In genomic region chr9:34374905-34375552, GRCh38 we compare ENCODE assay signal across 8 cellular contexts. TPM values are rescaled to one million over a fixed set of nuclear protein-coding genes. Genes with fewer than 3 reads are reported as not detected.
DNase-seq lines count a peak whose midpoint lies in the region; ATAC-seq and TF ChIP-seq lines count a peak whose summit lies in the region.

No MANE protein-coding gene starts in this region.

- in situ Hi-C loops in gastrocnemius medialis (cut with MboI; ENCODE audit: low sequenced_read_pairs in 4 of 4) = loop anchor here (5.0 kb wide), 2 partner anchors 38 to 43 kb away; no protein-coding TSS in a partner anchor

- ATAC-seq in gastrocnemius medialis (peak in 1 of 2 donors; percentile 48), HG02571 (IDR thresholded peaks at IDR 0.05; ENCODE audit: unreplicated experiment) (no peak), right cardiac atrium (no peak)

- no peak for TF ChIP-seq CTCF in gastrocnemius medialis (IDR thresholded peaks at IDR 0.05 in 4 of 5, conservative IDR thresholded peaks at IDR 0.05 in 1 of 5)

- peaks cover 6% of the 10 kb centered on the region for H3K4me1 ChIP-seq in NT2/D1 (ENCODE audit: insufficient read depth, insufficient read length)
- H3K4me1 ChIP-seq in esophagus (ENCODE audit: control insufficient read depth in 2 of 2, insufficient read depth in 2 of 2, low read length in 1 of 2) = peaks cover 4 to 11% of the 10 kb centered on the region in 2 donors
- peaks cover 27 to 42% of the 10 kb centered on the region in 2 donors for H3K4me1 ChIP-seq in gastrocnemius medialis
- peaks cover 2% of the 10 kb centered on the region for H3K4me1 ChIP-seq in right cardiac atrium (ENCODE audit: control insufficient read depth, insufficient read depth, low read length)

- no peak overlapping the region for H3K4me3 ChIP-seq in NT2/D1 (ENCODE audit: insufficient read length, low read depth)
- no peak overlapping the region for H3K4me3 ChIP-seq in esophagus (ENCODE audit: low read depth in 1 of 2, low read length in 2 of 2)
- peak overlapping the region; percentile 72 to 85 (median 78) for H3K4me3 ChIP-seq in gastrocnemius medialis
- no peak overlapping the region for H3K4me3 ChIP-seq in right cardiac atrium (ENCODE audit: low read length)

- DNase-seq in DMS79 treated with DMSO at 0.1 percent for 48 hours (lab: John Stamatoyannopoulos, UW) = peak; percentile 38
- no peak for DNase-seq in DMS79 (lab: John Stamatoyannopoulos, UW)
- DNase-seq in NT2/D1 (ENCODE audit: low read depth, low spot score) = no peak
- peak; percentile 45 to 84 for DNase-seq in gastrocnemius medialis
- DNase-seq in C1 segment of cervical spinal cord (lab: John Stamatoyannopoulos, UW) = no peak
- DNase-seq in right cardiac atrium = no peak

- no peak for TF ChIP-seq POLR2A in gastrocnemius medialis (IDR thresholded peaks at IDR 0.05)

- WGBS in esophagus, 2 donors = 38 to 50% methylated on average over 5 of the region's 5 CpGs
- 71% methylated on average over 5 of the region's 5 CpGs for WGBS in right cardiac atrium

- H3K9ac ChIP-seq in NT2/D1 (ENCODE audit: insufficient read length, low read depth) = peak overlapping the region; percentile 57

- H3K27ac ChIP-seq in esophagus (ENCODE audit: low read depth in 2 of 2, low read length in 1 of 2) (peak overlapping the region; percentile 14 to 51), gastrocnemius medialis (peak overlapping the region; percentile 89 to 93 (median 92)), right cardiac atrium (ENCODE audit: low read length) (no peak overlapping the region)

- H3K27me3 ChIP-seq in NT2/D1 (ENCODE audit: insufficient read depth, insufficient read length) = peaks cover 23% of the 10 kb centered on the region
- H3K27me3 ChIP-seq in esophagus (ENCODE audit: control insufficient read depth in 1 of 2, insufficient read depth in 2 of 2, low read length in 2 of 2) = no peaks in the 10 kb centered on the region
- H3K27me3 ChIP-seq in gastrocnemius medialis = no peaks in the 10 kb centered on the region
- no peaks in the 10 kb centered on the region for H3K27me3 ChIP-seq in right cardiac atrium (ENCODE audit: control insufficient read depth, insufficient read depth)

- H3K9me3 ChIP-seq in NT2/D1 (ENCODE audit: insufficient read depth, low read length) = peaks cover 15% of the 10 kb centered on the region; the same call in 1 of the 2 replicates
- H3K9me3 ChIP-seq in esophagus (ENCODE audit: control insufficient read depth in 2 of 2, insufficient read depth in 1 of 2, low read depth in 1 of 2, low read length in 1 of 2) = peaks cover 0 to 4% of the 10 kb centered on the region in 2 donors
- no peaks in the 10 kb centered on the region for H3K9me3 ChIP-seq in gastrocnemius medialis
- H3K9me3 ChIP-seq in right cardiac atrium (ENCODE audit: control insufficient read depth, low read length) = no peaks in the 10 kb centered on the region

- intact Hi-C loops in gastrocnemius medialis (cut with DNase I; ENCODE audit: low total_unique reads) (loop anchor here (2.0 to 5.0 kb wide), 2 partner anchors 32 to 248 kb away; partner anchors contain the start of gene DCAF12), right cardiac atrium (cut with DNase I) (loop anchor here in 1 of 4 donors (5.0 kb wide), 1 partner anchor 43 kb away; no protein-coding TSS in a partner anchor)

- H3K36me3 ChIP-seq in NT2/D1 (ENCODE audit: insufficient read depth, insufficient read length, low read length) (peaks cover 28% of the 10 kb centered on the region), esophagus (ENCODE audit: control insufficient read depth in 2 of 2, insufficient read depth in 2 of 2, low read length in 1 of 2) (peaks cover 0 to 20% of the 10 kb centered on the region in 2 donors), gastrocnemius medialis (peaks cover 0 to 24% of the 10 kb centered on the region in 2 donors)

RNA-seq across cellular contexts. Expression of gene MYORG, which starts 1.7 kb away (rescaled TPM):
- polyA plus RNA-seq in esophagus (1 to 10 TPM; 2.5 to 3.6 TPM), right cardiac atrium (1.9 TPM)
- total RNA-seq in gastrocnemius medialis (100 to 1,000 TPM in 1 of 4 donors, 10 to 100 TPM in 2, 1 to 10 TPM in 1; 8.6 to 149 (median 49.5) TPM), right cardiac atrium (1 to 10 TPM; 4.6 to 5.2 (median 4.8) TPM)

RNA-seq across cellular contexts. Expression of gene NUDT2, which starts 45.7 kb away (rescaled TPM):
- 10 to 100 TPM; 17.3 to 35.2 TPM for polyA plus RNA-seq in esophagus
- 10 to 100 TPM in 3 of 4 donors, 1 to 10 TPM in 1; 8.2 to 19.9 (median 16.1) TPM for total RNA-seq in gastrocnemius medialis
- total RNA-seq in right cardiac atrium = 10 to 100 TPM; 20.5 to 27.4 (median 22.6) TPM
- polyA plus RNA-seq in right cardiac atrium = 27.4 TPM

RNA-seq across cellular contexts. Expression of gene KIF24, which starts 46.0 kb away (rescaled TPM):
- polyA plus RNA-seq in esophagus (1 to 10 TPM in 1 of 2 donors, under 1 TPM in 1; 0.90 to 1.0 TPM), right cardiac atrium (0.23 TPM)
- total RNA-seq in gastrocnemius medialis (under 1 TPM; 0.13 to 0.68 (median 0.50) TPM), right cardiac atrium (under 1 TPM; 0.25 to 0.54 (median 0.40) TPM)

Comparison
In these comparisons a context has a peak if more than half of its experiments do, and no peak if none do; other contexts are left out.
1. DNase-seq: peak in DMS79 treated with DMSO at 0.1 percent for 48 hours (single experiment) and gastrocnemius medialis (2 of 2); none in DMS79 (single experiment), NT2/D1 (single experiment), C1 segment of cervical spinal cord (0 of 14) and right cardiac atrium (0 of 3).
2. H3K4me3 ChIP-seq: peak in gastrocnemius medialis (4 of 4); none in NT2/D1 (single experiment), esophagus (0 of 2) and right cardiac atrium (single experiment).